Comparison of ENCODE assay signal across 8 cellular contexts in the genomic region with DNA sequence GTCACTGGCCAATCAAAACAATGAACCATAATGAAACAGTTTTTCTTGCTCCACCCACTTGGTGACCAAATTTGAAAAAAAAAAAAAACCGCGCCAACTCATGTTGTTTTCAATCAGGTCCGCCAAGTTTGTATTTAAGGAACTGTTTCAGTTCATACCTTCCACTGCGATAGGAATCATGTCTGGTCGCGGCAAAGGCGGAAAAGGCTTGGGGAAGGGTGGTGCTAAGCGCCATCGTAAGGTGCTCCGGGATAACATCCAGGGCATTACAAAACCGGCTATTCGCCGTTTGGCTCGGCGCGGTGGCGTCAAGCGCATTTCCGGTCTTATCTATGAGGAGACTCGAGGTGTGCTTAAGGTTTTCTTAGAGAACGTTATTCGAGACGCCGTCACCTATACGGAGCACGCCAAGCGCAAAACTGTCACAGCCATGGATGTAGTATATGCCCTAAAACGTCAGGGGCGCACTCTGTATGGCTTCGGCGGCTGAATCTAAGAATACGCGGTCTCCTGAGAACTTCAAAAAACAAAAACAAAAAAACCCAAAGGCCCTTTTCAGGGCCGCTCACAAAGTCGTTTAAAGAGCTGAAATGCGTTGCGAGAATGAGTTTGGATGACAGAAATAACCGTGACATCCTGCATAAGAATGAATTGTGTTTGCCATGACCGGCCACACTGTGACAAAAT. TPM values are rescaled to one million over a fixed set of nuclear protein-coding genes. Genes with fewer than 3 reads are reported as not detected.
DNase-seq lines count a peak whose midpoint lies in the region.

No MANE protein-coding gene starts in this region.

- no peak overlapping the region for H4K91ac ChIP-seq in neuronal stem cell (ENCODE audit: low read depth, low read length, poor library complexity)

- no peaks in the 10 kb centered on the region for H3K79me1 ChIP-seq in neuronal stem cell (ENCODE audit: low read depth, low read length)

- H2BK5ac ChIP-seq in neuronal stem cell (ENCODE audit: low read length), result no peak overlapping the region

- H3K4ac ChIP-seq in neuronal stem cell (ENCODE audit: low read length), result no peak overlapping the region

- H3K9me3 ChIP-seq in neuronal stem cell (replicated peaks in 1 of 2; ENCODE audit: control insufficient read depth in 2 of 2, insufficient read depth in 1 of 2, low read depth in 1 of 2, low read length in 2 of 2) (peaks cover 5 to 14% of the 10 kb centered on the region in 2 donors), subcutaneous abdominal adipose tissue (ENCODE audit: control insufficient read depth in 5 of 5, low read length in 5 of 5) (no peaks in the 10 kb centered on the region)

- peak overlapping the region; percentile 50 for H2AFZ ChIP-seq in neuronal stem cell (ENCODE audit: low read length)

- H3K27me3 ChIP-seq in neuronal stem cell (ENCODE audit: control insufficient read depth in 3 of 3, insufficient read depth in 3 of 3, low read depth in 1 of 3, low read length in 3 of 3), result no peaks in the 10 kb centered on the region
- no peaks in the 10 kb centered on the region for H3K27me3 ChIP-seq in subcutaneous abdominal adipose tissue (ENCODE audit: control insufficient read depth in 5 of 5, insufficient read depth in 4 of 5, low read length in 5 of 5)

- WGBS in neuronal stem cell (ENCODE audit: extremely low coverage in 2 of 2, insufficient read length in 2 of 2, insufficient replicate concordance in 1 of 2), 2 donors, result no CpG with 5 or more reads among the region's 39 CpGs

- H2AK5ac ChIP-seq in neuronal stem cell (ENCODE audit: low read depth, low read length), result no peak overlapping the region

- H3K9ac ChIP-seq in neuronal stem cell (ENCODE audit: low read depth, low read length, poor library complexity) (peak overlapping the region; percentile 68), subcutaneous abdominal adipose tissue (ENCODE audit: low read length in 5 of 5) (peak overlapping the region in 4 of 5 donors; percentile 8 to 78 (median 62))

- no peak overlapping the region for H2BK15ac ChIP-seq in neuronal stem cell (ENCODE audit: low read length)

- H2BK12ac ChIP-seq in neuronal stem cell (ENCODE audit: low read length), result no peak overlapping the region

- DNase-seq in ELF-1 (ENCODE audit: low read depth, low spot score), result peak; percentile 96
- peak; percentile 53 for DNase-seq in GOT3 (lab: John Stamatoyannopoulos, UW)
- DNase-seq in LoVo (ENCODE audit: low spot score), result peak; percentile 89
- peak; percentile 91 for DNase-seq in SIG-M5 treated with dmso at 0.1 percent for 504 hours (lab: John Stamatoyannopoulos, UW; ENCODE audit: unreplicated experiment)
- peak; percentile 71 to 89 (median 83) for DNase-seq in activated naive CD4-positive, alpha-beta T cell (lab: John Stamatoyannopoulos, UW)
- peak; percentile 97 for DNase-seq in foreskin melanocyte
- DNase-seq in neuronal stem cell (ENCODE audit: low spot score), result peak; percentile 87

- peak overlapping the region; percentile 56 for H3K18ac ChIP-seq in neuronal stem cell (ENCODE audit: low read length)

- H3K36me3 ChIP-seq in neuronal stem cell (replicated peaks in 1 of 2; ENCODE audit: control insufficient read depth in 2 of 2, insufficient read depth in 2 of 2, low read length in 2 of 2) (no peaks in the 10 kb centered on the region), subcutaneous abdominal adipose tissue (ENCODE audit: control insufficient read depth in 5 of 5, insufficient read depth in 5 of 5, low read length in 5 of 5) (no peaks in the 10 kb centered on the region)

- H3K23ac ChIP-seq in neuronal stem cell (ENCODE audit: low read depth, low read length, poor library complexity), result peak overlapping the region; percentile 98

- H3K14ac ChIP-seq in neuronal stem cell (ENCODE audit: low read length), result no peak overlapping the region

- H3K4me2 ChIP-seq in neuronal stem cell (ENCODE audit: insufficient read depth, low read length, poor library complexity, severe bottlenecking), result peak overlapping the region; percentile 54

- H4K8ac ChIP-seq in neuronal stem cell (ENCODE audit: low read depth, low read length), result no peak overlapping the region

- H3K4me1 ChIP-seq in neuronal stem cell (ENCODE audit: control insufficient read depth in 2 of 2, insufficient read depth in 1 of 2, low read depth in 1 of 2, low read length in 2 of 2) (peaks cover 4 to 6% of the 10 kb centered on the region in 2 donors), subcutaneous abdominal adipose tissue (ENCODE audit: control insufficient read depth in 5 of 5, insufficient read depth in 5 of 5, low read length in 5 of 5) (peaks cover 2 to 15% (median 14%) of the 10 kb centered on the region in 5 donors)

- H3K4me3 ChIP-seq in neuronal stem cell (ENCODE audit: low read length in 2 of 2) (peak overlapping the region; percentile 51 to 80), subcutaneous abdominal adipose tissue (ENCODE audit: low read depth in 1 of 5, low read length in 5 of 5) (peak overlapping the region; percentile 63 to 93 (median 76))

- no peak overlapping the region for H2BK120ac ChIP-seq in neuronal stem cell (ENCODE audit: low read depth, low read length)

- peak overlapping the region; percentile 88 for H3K27ac ChIP-seq in neuronal stem cell (replicated peaks; ENCODE audit: low read length)
- H3K27ac ChIP-seq in subcutaneous abdominal adipose tissue (ENCODE audit: low read depth, low read length), result peak overlapping the region; percentile 78

RNA-seq across cellular contexts. Expression of a gene that starts 16.7 kb away (rescaled TPM):
- polyA plus RNA-seq in neuronal stem cell (2013, experiment 1 of 2), result 0.54 TPM
- 0.35 TPM for polyA plus RNA-seq in neuronal stem cell (2013, experiment 2 of 2)

Comparison
In these comparisons a context has a peak if more than half of its experiments do, and no peak if none do; other contexts are left out.
1. Peak in every context shown above with its lines: DNase-seq, H3K4me3 ChIP-seq and H3K27ac ChIP-seq.